Comparison of ENCODE assay signal across 17 cellular contexts in genomic region chr1:10815863-10816195, GRCh38. TPM values are rescaled to one million over a fixed set of nuclear protein-coding genes. Genes with fewer than 3 reads are reported as not detected.
A peak's percentile ranks its signal among the peaks of the same experiment; 100 is the strongest.
DNase-seq lines count a peak whose midpoint lies in the region; ATAC-seq and TF ChIP-seq lines count a peak whose summit lies in the region.
"Had no signal": no experiment of that assay in that cellular context is flagged by ENCODE, and none has a peak within 500 bp of the region (broad histone marks: within the 10 kb centered on the region; RNA-seq: fewer than 3 reads in every experiment).

No MANE protein-coding gene starts in this region.

- DNase-seq in body of pancreas (peak; percentile 49 to 69 (median 58)), left lung (no peak), osteoblast (ENCODE audit: insufficient read length, low spot score, missing footprints) (peak; percentile 60)
- no peak for DNase-seq in activated naive CD4-positive, alpha-beta T cell (lab: John Stamatoyannopoulos, UW)
- DNase-seq: 8988T, DND-41, Karpas-422, MG63, NCI-H1092, NCI-H146, NCI-H510A treated with DMSO at 0.1 percent for 48 hours had no signal

- H3K4me2 ChIP-seq in osteoblast (ENCODE audit: insufficient read depth, low read length) = no peak overlapping the region

- no peaks in the 10 kb centered on the region for H4K20me1 ChIP-seq in osteoblast (ENCODE audit: insufficient read depth, low read length)

- TF ChIP-seq CTCF in C4-2B (conservative IDR thresholded peaks at IDR 0.05) (no peak), body of pancreas (IDR thresholded peaks at IDR 0.05) (no peak), left lung (IDR thresholded peaks at IDR 0.05) (no peak), osteoblast (IDR thresholded peaks at IDR 0.05; ENCODE audit: extremely low read depth, low read depth, low read length) (no peak)

- WGBS in body of pancreas, 2 donors = 58 to 63% methylated on average over 5 of the region's 5 CpGs

- H3K4me3 ChIP-seq in body of pancreas = no peak overlapping the region
- no peak overlapping the region for H3K4me3 ChIP-seq in left lung
- H3K4me3 ChIP-seq in osteoblast (ENCODE audit: insufficient read depth, low read length) = no peak overlapping the region
- H3K4me3 ChIP-seq: MG63 had no signal

- no peaks in the 10 kb centered on the region for H3K27me3 ChIP-seq in body of pancreas
- peaks cover 0 to 4% of the 10 kb centered on the region in 2 donors for H3K27me3 ChIP-seq in left lung
- H3K27me3 ChIP-seq in osteoblast (ENCODE audit: insufficient read depth, low read length) = peaks cover 43% of the 10 kb centered on the region
- H3K27me3 ChIP-seq: MG63 had no signal

- no peaks in the 10 kb centered on the region for H3K9me3 ChIP-seq in body of pancreas
- H3K9me3 ChIP-seq in left lung = no peaks in the 10 kb centered on the region
- H3K9me3 ChIP-seq in osteoblast (ENCODE audit: low read depth, low read length) = no peaks in the 10 kb centered on the region
- H3K9me3 ChIP-seq: MG63 had no signal

- intact Hi-C loops in body of pancreas (cut with DNase I) = no loop called here
- intact Hi-C loops in left lung (cut with DNase I) = no loop called here

- H3K79me2 ChIP-seq in osteoblast (ENCODE audit: insufficient read depth, low read length) = no peaks in the 10 kb centered on the region

- peak; percentile 62 for ATAC-seq in body of pancreas
- ATAC-seq in left lung = peak; percentile 84
- ATAC-seq in HG02970 (IDR thresholded peaks at IDR 0.05; ENCODE audit: low FRiP score, unreplicated experiment) = no peak
- ATAC-seq in HG03095 (IDR thresholded peaks at IDR 0.05; ENCODE audit: unreplicated experiment) = no peak
- ATAC-seq in HG02938 (IDR thresholded peaks at IDR 0.05; ENCODE audit: unreplicated experiment) = no peak
- ATAC-seq: HCT116, Right ventricle myocardium inferior had no signal

- peak overlapping the region; percentile 23 for H3K27ac ChIP-seq in C4-2B
- H3K27ac ChIP-seq in body of pancreas = peak overlapping the region; percentile 75 to 86 (median 78)
- H3K27ac ChIP-seq in left lung = peak overlapping the region; percentile 28 to 33
- H3K27ac ChIP-seq in osteoblast (ENCODE audit: low read depth, low read length) = no peak overlapping the region

- no peak overlapping the region for H2AFZ ChIP-seq in osteoblast (ENCODE audit: low read length)

- peaks cover 24% of the 10 kb centered on the region for H3K4me1 ChIP-seq in body of pancreas
- no peaks in the 10 kb centered on the region for H3K4me1 ChIP-seq in left lung
- H3K4me1 ChIP-seq in osteoblast (ENCODE audit: insufficient read depth, low read length) = no peaks in the 10 kb centered on the region

- H3K36me3 ChIP-seq in body of pancreas (replicated peaks in 1 of 2; ENCODE audit: insufficient read depth in 1 of 2, low read depth in 2 of 2) (no peaks in the 10 kb centered on the region), left lung (no peaks in the 10 kb centered on the region), osteoblast (ENCODE audit: insufficient read depth, low read length) (no peaks in the 10 kb centered on the region)
- H3K36me3 ChIP-seq: MG63 had no signal

- no peak for TF ChIP-seq POLR2A in body of pancreas (IDR thresholded peaks at IDR 0.05)

RNA-seq across cellular contexts. Expression of gene CASZ1, which starts 19.4 kb away (rescaled TPM):
- 10 to 100 TPM in 1 of 2 donors, 1 to 10 TPM in 1; 9.3 to 14.2 TPM for total RNA-seq in body of pancreas
- total RNA-seq in left lung = 10 to 100 TPM; 41.8 to 44.0 TPM
- 0.36 and 0.59 TPM in 2 replicates for total RNA-seq in osteoblast

Comparison
In these comparisons a context has a peak if more than half of its experiments do, and no peak if none do; other contexts are left out.
1. ATAC-seq: peak in body of pancreas (single experiment) and left lung (single experiment); none in HG02970 (single experiment), HG03095 (single experiment) and HG02938 (single experiment).
2. DNase-seq: peak in body of pancreas (4 of 4) and osteoblast (single experiment); none in left lung (0 of 2) and activated naive CD4-positive, alpha-beta T cell (0 of 4).